1 cellular context compared by ENCODE assay signal in the genomic region with DNA sequence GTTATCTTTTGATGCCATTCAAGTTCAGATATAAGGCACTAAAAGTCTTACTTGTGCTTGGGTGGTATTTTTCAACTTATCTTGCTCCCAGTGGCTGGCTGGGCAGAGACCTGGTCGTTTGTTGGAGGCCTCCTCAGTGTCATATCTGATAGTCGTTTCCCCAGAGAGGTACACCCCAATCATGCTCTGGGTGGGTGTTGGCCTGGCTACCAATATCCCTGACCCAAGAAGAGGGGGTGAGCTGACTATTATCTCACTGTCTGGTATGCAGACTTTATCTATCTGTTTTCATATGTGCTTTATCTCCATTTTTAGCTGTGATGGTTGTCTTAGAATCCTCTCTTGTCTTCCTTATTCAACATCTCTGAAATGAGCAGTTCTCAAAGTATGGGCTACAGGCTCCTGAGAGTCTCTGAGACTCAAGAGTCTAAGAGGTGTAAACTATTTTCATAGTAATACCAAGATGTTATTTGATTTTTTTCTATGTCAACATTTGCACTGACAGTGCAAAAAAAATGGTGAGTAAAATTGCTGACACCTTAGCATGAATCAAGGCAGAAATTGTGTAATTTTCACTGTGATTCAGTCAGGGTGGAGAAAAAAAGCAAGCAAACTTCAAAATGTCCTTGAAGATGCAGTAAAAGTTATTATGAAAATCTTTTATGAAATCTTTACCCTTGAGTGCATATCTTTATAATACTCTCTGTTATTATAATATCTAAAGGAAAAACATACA.
TF ChIP-seq lines count a peak whose summit lies in the region.

No MANE protein-coding gene starts in this region.

TF ChIP-seq in K562, 482 proteins besides CTCF, POLR2A, EP300 and RAD21 (continued from another document and continues in another):
- TF ChIP-seq, protein P1, sequence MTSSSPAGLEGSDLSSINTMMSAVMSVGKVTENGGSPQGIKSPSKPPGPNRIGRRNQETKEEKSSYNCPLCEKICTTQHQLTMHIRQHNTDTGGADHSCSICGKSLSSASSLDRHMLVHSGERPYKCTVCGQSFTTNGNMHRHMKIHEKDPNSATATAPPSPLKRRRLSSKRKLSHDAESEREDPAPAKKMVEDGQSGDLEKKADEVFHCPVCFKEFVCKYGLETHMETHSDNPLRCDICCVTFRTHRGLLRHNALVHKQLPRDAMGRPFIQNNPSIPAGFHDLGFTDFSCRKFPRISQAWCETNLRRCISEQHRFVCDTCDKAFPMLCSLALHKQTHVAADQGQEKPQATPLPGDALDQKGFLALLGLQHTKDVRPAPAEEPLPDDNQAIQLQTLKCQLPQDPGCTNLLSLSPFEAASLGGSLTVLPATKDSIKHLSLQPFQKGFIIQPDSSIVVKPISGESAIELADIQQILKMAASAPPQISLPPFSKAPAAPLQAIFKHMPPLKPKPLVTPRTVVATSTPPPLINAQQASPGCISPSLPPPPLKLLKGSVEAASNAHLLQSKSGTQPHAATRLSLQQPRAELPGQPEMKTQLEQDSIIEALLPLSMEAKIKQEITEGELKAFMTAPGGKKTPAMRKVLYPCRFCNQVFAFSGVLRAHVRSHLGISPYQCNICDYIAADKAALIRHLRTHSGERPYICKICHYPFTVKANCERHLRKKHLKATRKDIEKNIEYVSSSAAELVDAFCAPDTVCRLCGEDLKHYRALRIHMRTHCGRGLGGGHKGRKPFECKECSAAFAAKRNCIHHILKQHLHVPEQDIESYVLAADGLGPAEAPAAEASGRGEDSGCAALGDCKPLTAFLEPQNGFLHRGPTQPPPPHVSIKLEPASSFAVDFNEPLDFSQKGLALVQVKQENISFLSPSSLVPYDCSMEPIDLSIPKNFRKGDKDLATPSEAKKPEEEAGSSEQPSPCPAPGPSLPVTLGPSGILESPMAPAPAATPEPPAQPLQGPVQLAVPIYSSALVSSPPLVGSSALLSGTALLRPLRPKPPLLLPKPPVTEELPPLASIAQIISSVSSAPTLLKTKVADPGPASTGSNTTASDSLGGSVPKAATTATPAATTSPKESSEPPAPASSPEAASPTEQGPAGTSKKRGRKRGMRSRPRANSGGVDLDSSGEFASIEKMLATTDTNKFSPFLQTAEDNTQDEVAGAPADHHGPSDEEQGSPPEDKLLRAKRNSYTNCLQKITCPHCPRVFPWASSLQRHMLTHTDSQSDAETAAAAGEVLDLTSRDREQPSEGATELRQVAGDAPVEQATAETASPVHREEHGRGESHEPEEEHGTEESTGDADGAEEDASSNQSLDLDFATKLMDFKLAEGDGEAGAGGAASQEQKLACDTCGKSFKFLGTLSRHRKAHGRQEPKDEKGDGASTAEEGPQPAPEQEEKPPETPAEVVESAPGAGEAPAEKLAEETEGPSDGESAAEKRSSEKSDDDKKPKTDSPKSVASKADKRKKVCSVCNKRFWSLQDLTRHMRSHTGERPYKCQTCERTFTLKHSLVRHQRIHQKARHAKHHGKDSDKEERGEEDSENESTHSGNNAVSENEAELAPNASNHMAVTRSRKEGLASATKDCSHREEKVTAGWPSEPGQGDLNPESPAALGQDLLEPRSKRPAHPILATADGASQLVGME (CRISPR knock-in tag; IDR thresholded peaks at IDR 0.05), result no peak
- peak; percentile 49; the same call in 1 of the 2 replicates for TF ChIP-seq MTA3 (IDR thresholded peaks at IDR 0.05; ENCODE audit: borderline replicate concordance)
- peak in 1 of 2 experiments; percentile 33; a peak in 1 of 4 replicates for TF ChIP-seq KDM1A (IDR thresholded peaks at IDR 0.05)
- no peak for TF ChIP-seq ZNF224 (CRISPR knock-in tag; IDR thresholded peaks at IDR 0.05)
- no peak for TF ChIP-seq SMAD1 (IDR thresholded peaks at IDR 0.05; ENCODE audit: low read depth, low read length, partially characterized antibody)
- TF ChIP-seq, protein P2, sequence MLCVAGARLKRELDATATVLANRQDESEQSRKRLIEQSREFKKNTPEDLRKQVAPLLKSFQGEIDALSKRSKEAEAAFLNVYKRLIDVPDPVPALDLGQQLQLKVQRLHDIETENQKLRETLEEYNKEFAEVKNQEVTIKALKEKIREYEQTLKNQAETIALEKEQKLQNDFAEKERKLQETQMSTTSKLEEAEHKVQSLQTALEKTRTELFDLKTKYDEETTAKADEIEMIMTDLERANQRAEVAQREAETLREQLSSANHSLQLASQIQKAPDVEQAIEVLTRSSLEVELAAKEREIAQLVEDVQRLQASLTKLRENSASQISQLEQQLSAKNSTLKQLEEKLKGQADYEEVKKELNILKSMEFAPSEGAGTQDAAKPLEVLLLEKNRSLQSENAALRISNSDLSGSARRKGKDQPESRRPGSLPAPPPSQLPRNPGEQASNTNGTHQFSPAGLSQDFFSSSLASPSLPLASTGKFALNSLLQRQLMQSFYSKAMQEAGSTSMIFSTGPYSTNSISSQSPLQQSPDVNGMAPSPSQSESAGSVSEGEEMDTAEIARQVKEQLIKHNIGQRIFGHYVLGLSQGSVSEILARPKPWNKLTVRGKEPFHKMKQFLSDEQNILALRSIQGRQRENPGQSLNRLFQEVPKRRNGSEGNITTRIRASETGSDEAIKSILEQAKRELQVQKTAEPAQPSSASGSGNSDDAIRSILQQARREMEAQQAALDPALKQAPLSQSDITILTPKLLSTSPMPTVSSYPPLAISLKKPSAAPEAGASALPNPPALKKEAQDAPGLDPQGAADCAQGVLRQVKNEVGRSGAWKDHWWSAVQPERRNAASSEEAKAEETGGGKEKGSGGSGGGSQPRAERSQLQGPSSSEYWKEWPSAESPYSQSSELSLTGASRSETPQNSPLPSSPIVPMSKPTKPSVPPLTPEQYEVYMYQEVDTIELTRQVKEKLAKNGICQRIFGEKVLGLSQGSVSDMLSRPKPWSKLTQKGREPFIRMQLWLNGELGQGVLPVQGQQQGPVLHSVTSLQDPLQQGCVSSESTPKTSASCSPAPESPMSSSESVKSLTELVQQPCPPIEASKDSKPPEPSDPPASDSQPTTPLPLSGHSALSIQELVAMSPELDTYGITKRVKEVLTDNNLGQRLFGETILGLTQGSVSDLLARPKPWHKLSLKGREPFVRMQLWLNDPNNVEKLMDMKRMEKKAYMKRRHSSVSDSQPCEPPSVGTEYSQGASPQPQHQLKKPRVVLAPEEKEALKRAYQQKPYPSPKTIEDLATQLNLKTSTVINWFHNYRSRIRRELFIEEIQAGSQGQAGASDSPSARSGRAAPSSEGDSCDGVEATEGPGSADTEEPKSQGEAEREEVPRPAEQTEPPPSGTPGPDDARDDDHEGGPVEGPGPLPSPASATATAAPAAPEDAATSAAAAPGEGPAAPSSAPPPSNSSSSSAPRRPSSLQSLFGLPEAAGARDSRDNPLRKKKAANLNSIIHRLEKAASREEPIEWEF (CRISPR knock-in tag; IDR thresholded peaks at IDR 0.05), result no peak
- no peak for TF ChIP-seq ATF4 (CRISPR knock-in tag; IDR thresholded peaks at IDR 0.05)
- TF ChIP-seq NFIC (IDR thresholded peaks at IDR 0.05), result 0 out of 2 replicates have a peak, but pooled peaks have one; percentile 12
- no peak for TF ChIP-seq MXI1 (IDR thresholded peaks at IDR 0.05; ENCODE audit: low read depth, low read length)
- no peak for TF ChIP-seq KAT7 (CRISPR knock-in tag; IDR thresholded peaks at IDR 0.05; ENCODE audit: borderline replicate concordance)
- no peak for TF ChIP-seq WHSC1 (IDR thresholded peaks at IDR 0.05; ENCODE audit: low read length)
- TF ChIP-seq JUN (IDR thresholded peaks at IDR 0.05; ENCODE audit: borderline replicate concordance, low read depth, low read length), result no peak
- TF ChIP-seq JUN (CRISPR knock-in tag; IDR thresholded peaks at IDR 0.05; ENCODE audit: borderline replicate concordance), result no peak
- TF ChIP-seq PCBP1 (IDR thresholded peaks at IDR 0.05; ENCODE audit: low read depth, low read length, poor library complexity, severe bottlenecking), result no peak
- no peak for TF ChIP-seq PRPF4 (IDR thresholded peaks at IDR 0.05; ENCODE audit: insufficient read depth, low read depth, low read length, poor library complexity, severe bottlenecking)
- TF ChIP-seq NCOR1 (IDR thresholded peaks at IDR 0.05), result peak; percentile 73
- TF ChIP-seq, protein P3, sequence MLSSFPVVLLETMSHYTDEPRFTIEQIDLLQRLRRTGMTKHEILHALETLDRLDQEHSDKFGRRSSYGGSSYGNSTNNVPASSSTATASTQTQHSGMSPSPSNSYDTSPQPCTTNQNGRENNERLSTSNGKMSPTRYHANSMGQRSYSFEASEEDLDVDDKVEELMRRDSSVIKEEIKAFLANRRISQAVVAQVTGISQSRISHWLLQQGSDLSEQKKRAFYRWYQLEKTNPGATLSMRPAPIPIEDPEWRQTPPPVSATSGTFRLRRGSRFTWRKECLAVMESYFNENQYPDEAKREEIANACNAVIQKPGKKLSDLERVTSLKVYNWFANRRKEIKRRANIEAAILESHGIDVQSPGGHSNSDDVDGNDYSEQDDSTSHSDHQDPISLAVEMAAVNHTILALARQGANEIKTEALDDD (IDR thresholded peaks at IDR 0.05), result peak; percentile 55; the same call in 1 of the 2 replicates
- TF ChIP-seq MAFG (tag; conservative IDR thresholded peaks at IDR 0.05), result peak; percentile 80
- 0 out of 2 replicates have a peak, but pooled peaks have one; percentile 15 for TF ChIP-seq ZNF592 (IDR thresholded peaks at IDR 0.05)
- no peak for TF ChIP-seq NR0B1 (IDR thresholded peaks at IDR 0.05; ENCODE audit: partially characterized antibody)
- TF ChIP-seq, protein P4, sequence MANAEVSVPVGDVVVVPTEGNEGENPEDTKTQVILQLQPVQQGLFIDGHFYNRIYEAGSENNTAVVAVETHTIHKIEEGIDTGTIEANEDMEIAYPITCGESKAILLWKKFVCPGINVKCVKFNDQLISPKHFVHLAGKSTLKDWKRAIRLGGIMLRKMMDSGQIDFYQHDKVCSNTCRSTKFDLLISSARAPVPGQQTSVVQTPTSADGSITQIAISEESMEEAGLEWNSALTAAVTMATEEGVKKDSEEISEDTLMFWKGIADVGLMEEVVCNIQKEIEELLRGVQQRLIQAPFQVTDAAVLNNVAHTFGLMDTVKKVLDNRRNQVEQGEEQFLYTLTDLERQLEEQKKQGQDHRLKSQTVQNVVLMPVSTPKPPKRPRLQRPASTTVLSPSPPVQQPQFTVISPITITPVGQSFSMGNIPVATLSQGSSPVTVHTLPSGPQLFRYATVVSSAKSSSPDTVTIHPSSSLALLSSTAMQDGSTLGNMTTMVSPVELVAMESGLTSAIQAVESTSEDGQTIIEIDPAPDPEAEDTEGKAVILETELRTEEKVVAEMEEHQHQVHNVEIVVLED (CRISPR knock-in tag; IDR thresholded peaks at IDR 0.05), result no peak
- TF ChIP-seq NFRKB (IDR thresholded peaks at IDR 0.05; ENCODE audit: low read depth), result no peak
- no peak for TF ChIP-seq CBX8 (IDR thresholded peaks at IDR 0.05; ENCODE audit: borderline replicate concordance, extremely low read depth, low read depth, low read length, poor library complexity, severe bottlenecking)
- no peak for TF ChIP-seq BCL6 (CRISPR knock-in tag; IDR thresholded peaks at IDR 0.05)
- TF ChIP-seq RBM14 (IDR thresholded peaks at IDR 0.05; ENCODE audit: borderline replicate concordance, insufficient read depth, low read depth, low read length), result no peak
- peak; percentile 37; the same call in 1 of the 2 replicates for TF ChIP-seq TAL1 (IDR thresholded peaks at IDR 0.05)
- TF ChIP-seq CTBP1 (IDR thresholded peaks at IDR 0.05; ENCODE audit: borderline replicate concordance), result 0 out of 2 replicates have a peak, but pooled peaks have one; percentile 36
- no peak for TF ChIP-seq POLR3A (IDR thresholded peaks at IDR 0.05; ENCODE audit: borderline replicate concordance, extremely low read depth, insufficient read depth, insufficient read length)
- TF ChIP-seq DPF2 (IDR thresholded peaks at IDR 0.05), result peak; percentile 75
- peak; percentile 14; the same call in 1 of the 2 replicates for TF ChIP-seq TCF3 (CRISPR knock-in tag; IDR thresholded peaks at IDR 0.05)
- no peak for TF ChIP-seq KDM4B (IDR thresholded peaks at IDR 0.05; ENCODE audit: borderline replicate concordance in 2 of 2, low read depth in 1 of 2)
- no peak for TF ChIP-seq BCOR (IDR thresholded peaks at IDR 0.05)
- TF ChIP-seq BDP1 (IDR thresholded peaks at IDR 0.05; ENCODE audit: insufficient read depth, insufficient read length), result no peak
